In the genomic region with DNA sequence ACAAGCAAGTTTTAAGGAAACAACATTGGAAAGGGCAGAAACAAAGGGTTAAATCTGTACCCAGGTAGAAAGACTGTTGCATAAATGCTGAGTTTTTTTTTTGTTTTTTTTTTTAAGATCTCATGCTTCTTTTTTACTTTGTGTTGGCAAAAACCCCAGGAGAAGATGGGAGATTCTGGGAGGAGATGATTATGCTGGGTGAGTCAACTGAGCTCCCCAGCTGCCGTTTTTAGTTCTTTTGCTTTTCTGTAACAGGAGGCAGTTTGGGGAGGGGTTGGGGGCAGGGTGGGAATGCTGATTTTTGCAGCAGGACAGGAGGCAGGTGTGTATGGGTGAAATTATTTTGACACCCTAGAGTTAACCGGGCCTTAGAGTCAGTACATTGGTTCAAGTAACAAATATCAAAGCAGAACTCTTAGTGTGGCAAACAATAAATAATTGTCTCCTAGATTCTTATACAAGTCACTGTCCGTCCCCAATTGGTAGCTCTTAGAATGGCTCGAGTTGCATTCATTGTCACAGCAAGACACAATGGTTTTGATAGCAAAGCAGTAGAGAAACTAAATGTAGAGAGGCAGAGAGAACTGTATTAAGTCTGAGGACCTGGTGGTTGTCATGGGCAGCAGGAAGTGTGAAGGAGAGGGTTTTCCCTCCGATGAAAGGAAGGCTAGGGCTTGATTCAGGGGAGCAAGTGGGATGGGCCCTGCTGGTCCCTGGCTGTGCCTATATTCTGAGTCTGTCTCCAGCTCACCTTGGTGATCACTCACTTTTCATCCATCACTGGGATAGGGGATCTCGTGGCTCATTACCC, we compare ENCODE assay signal across 10 cellular contexts. TPM values are rescaled to one million over a fixed set of nuclear protein-coding genes. Genes with fewer than 3 reads are reported as not detected.
DNase-seq lines count a peak whose midpoint lies in the region; ATAC-seq and TF ChIP-seq lines count a peak whose summit lies in the region.
"Had no signal": no experiment of that assay in that cellular context is flagged by ENCODE, and none has a peak within 500 bp of the region (broad histone marks: within the 10 kb centered on the region; RNA-seq: fewer than 3 reads in every experiment).

No MANE protein-coding gene starts in this region.

- DNase-seq in Daoy (ENCODE audit: low read depth) (peak; percentile 15), NCI-H226 (peak; percentile 63), mesenteric fat pad (ENCODE audit: low spot score) (no peak), Karpas-422 (no peak)
- DNase-seq: activated gamma-delta T cell, SHP77 had no signal

- peaks cover 33% of the 10 kb centered on the region for H3K4me1 Mint-ChIP-seq in nephron

- H4K20me1 ChIP-seq in Karpas-422 (ENCODE audit: insufficient read depth, low read depth, low read length) = peaks cover 26% of the 10 kb centered on the region

- H3K36me3 ChIP-seq in ectodermal cell (ENCODE audit: control insufficient read depth, insufficient read depth, low read length) (no peaks in the 10 kb centered on the region), Karpas-422 (ENCODE audit: insufficient read depth, low read length) (no peaks in the 10 kb centered on the region)

- H3K9me3 ChIP-seq in ectodermal cell (ENCODE audit: control insufficient read depth, low read length) (no peaks in the 10 kb centered on the region), Karpas-422 (ENCODE audit: low read length) (no peaks in the 10 kb centered on the region)

- TF ChIP-seq CTCF in nephron (IDR thresholded peaks at IDR 0.05; ENCODE audit: unreplicated experiment in 3 of 3) = no peak

- H3K27ac ChIP-seq in ectodermal cell (ENCODE audit: insufficient read depth, low read depth, low read length, poor library complexity, severe bottlenecking) = peak overlapping the region; percentile 11
- no peak overlapping the region for H3K27ac ChIP-seq in Karpas-422 (ENCODE audit: low read length)

- no peaks in the 10 kb centered on the region for H3K9me2 ChIP-seq in Karpas-422 (replicated peaks; ENCODE audit: insufficient read depth, low read length)

- peaks cover 19% of the 10 kb centered on the region for H3K4me1 ChIP-seq in ectodermal cell (ENCODE audit: control insufficient read depth, insufficient read depth, low read length)
- no peaks in the 10 kb centered on the region for H3K4me1 ChIP-seq in Karpas-422 (ENCODE audit: low read length)

- H3K79me2 ChIP-seq in Karpas-422 (ENCODE audit: low read length) = peaks cover 96% of the 10 kb centered on the region

- peak overlapping the region; percentile 76 to 84 (median 80) for H3K27ac Mint-ChIP-seq in nephron

- H3K4me2 ChIP-seq in Karpas-422 (ENCODE audit: low read depth, low read length, poor library complexity, severe bottlenecking) = no peak overlapping the region

- no peak overlapping the region for H3K9ac ChIP-seq in Karpas-422 (ENCODE audit: low read length)

- peak overlapping the region in 1 of 3 experiments; percentile 61 for H3K4me3 Mint-ChIP-seq in nephron

- no peaks in the 10 kb centered on the region for H3K9me3 Mint-ChIP-seq in nephron

- H3K4me3 ChIP-seq in ectodermal cell (ENCODE audit: insufficient read depth, low read depth, low read length) (no peak overlapping the region), Karpas-422 (ENCODE audit: low read length) (no peak overlapping the region)

- no peaks in the 10 kb centered on the region for H3K27me3 ChIP-seq in ectodermal cell (ENCODE audit: control insufficient read depth, insufficient read depth, low read length, poor library complexity, severe bottlenecking)
- H3K27me3 ChIP-seq in Karpas-422 (ENCODE audit: low read length) = no peaks in the 10 kb centered on the region

- H3K27me3 Mint-ChIP-seq in nephron (ENCODE audit: low read depth) = peaks cover 3% of the 10 kb centered on the region

- ATAC-seq in GM18873 (IDR thresholded peaks at IDR 0.05; ENCODE audit: low FRiP score, unreplicated experiment) (no peak), GM19328 (IDR thresholded peaks at IDR 0.05; ENCODE audit: unreplicated experiment) (no peak)

- H3K36me3 Mint-ChIP-seq in nephron (ENCODE audit: low read depth) = no peaks in the 10 kb centered on the region

- no peak overlapping the region for H2AFZ ChIP-seq in Karpas-422 (ENCODE audit: low read length)

- 35 to 51% methylated on average over 6 of the region's 6 CpGs for WGBS in ectodermal cell, 2 experiments

RNA-seq across cellular contexts. Expression of a gene that starts 36.7 kb away (rescaled TPM):
- 0.36 and 0.80 TPM in 2 replicates for total RNA-seq in Daoy (2014; rRNA removed; shearing (Covaris generic))
- polyA plus RNA-seq in ectodermal cell (2013, experiment 1 of 4) = 109 TPM
- polyA plus RNA-seq in ectodermal cell (2013, experiment 2 of 4) = 133 TPM
- polyA plus RNA-seq in ectodermal cell (2013, experiment 3 of 4) = 98.7 TPM
- 113 TPM for polyA plus RNA-seq in ectodermal cell (2013, experiment 4 of 4)
- 0.58 TPM for total RNA-seq in mesenteric fat pad
- 2.1 and 2.4 TPM in 2 replicates for total RNA-seq in Karpas-422 (2014; rRNA removed; shearing (Covaris generic); ENCODE audit: low replicate concordance)

RNA-seq across cellular contexts. Expression of a gene that starts 41.3 kb away (rescaled TPM):
- 11.4 and 12.5 TPM in 2 replicates for total RNA-seq in Daoy (2014; rRNA removed; shearing (Covaris generic))
- 35.8 TPM for polyA plus RNA-seq in ectodermal cell (2013, experiment 1 of 4)
- 38.6 TPM for polyA plus RNA-seq in ectodermal cell (2013, experiment 2 of 4)
- 26.4 TPM for polyA plus RNA-seq in ectodermal cell (2013, experiment 3 of 4)
- 26.1 TPM for polyA plus RNA-seq in ectodermal cell (2013, experiment 4 of 4)
- 32.2 TPM for total RNA-seq in mesenteric fat pad
- total RNA-seq in Karpas-422 (2014; rRNA removed; shearing (Covaris generic); ENCODE audit: low replicate concordance) = 22.1 and 26.9 TPM in 2 replicates

RNA-seq across cellular contexts. Expression of a gene that starts 58.6 kb away (rescaled TPM):
- total RNA-seq in Daoy (2014; rRNA removed; shearing (Covaris generic)) = 12.6 and 17.5 TPM in 2 replicates
- 46.4 TPM for polyA plus RNA-seq in ectodermal cell (2013, experiment 1 of 4)
- 46.5 TPM for polyA plus RNA-seq in ectodermal cell (2013, experiment 2 of 4)
- 33.9 TPM for polyA plus RNA-seq in ectodermal cell (2013, experiment 3 of 4)
- 39.2 TPM for polyA plus RNA-seq in ectodermal cell (2013, experiment 4 of 4)
- 14.7 TPM for total RNA-seq in mesenteric fat pad
- 19.0 and 19.2 TPM in 2 replicates for total RNA-seq in Karpas-422 (2014; rRNA removed; shearing (Covaris generic); ENCODE audit: low replicate concordance)

Comparison
In these comparisons a context has a peak if more than half of its experiments do, and no peak if none do; other contexts are left out.
1. DNase-seq: peak in Daoy (single experiment) and NCI-H226 (single experiment); none in mesenteric fat pad (single experiment) and Karpas-422 (single experiment).